ENCODE assay signal across 19 cellular contexts in the genomic region with DNA sequence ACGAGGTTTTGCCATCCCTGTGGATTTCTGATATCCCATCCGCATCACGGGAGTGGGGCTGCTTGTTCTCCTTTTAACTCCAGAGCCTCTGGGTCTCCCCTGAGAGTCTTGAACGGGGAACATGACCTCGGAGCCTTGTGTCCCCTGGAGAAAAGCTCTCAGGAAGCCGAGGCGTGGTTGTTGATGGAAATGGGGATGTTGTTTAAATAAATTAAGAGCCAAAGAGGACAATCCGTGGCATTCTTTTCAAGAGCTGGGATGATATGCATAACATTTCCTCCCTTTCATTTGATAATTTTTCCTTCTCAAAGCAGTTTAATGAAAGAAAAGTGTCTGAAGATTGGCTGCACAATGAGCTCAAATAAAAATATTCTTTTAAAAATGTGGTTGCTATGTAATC. TPM values are rescaled to one million over a fixed set of nuclear protein-coding genes. Genes with fewer than 3 reads are reported as not detected.
"Had no signal": no experiment of that assay in that cellular context is flagged by ENCODE, and none has a peak within 500 bp of the region (broad histone marks: within the 10 kb centered on the region; RNA-seq: fewer than 3 reads in every experiment).

No MANE protein-coding gene starts in this region.

- FAIRE-seq: keratinocyte had no signal

- H3K27me3 Mint-ChIP-seq: activated naive CD4-positive, alpha-beta T cell treated with anti-CD3 and anti-CD28 coated beads, Interleukin-2, amount 10 ng/mL, durations not matched to agents 7 days and 5 days had no signal

- H3K27ac ChIP-seq: cardiac muscle cell, colonic mucosa had no signal

- H3K9me3 ChIP-seq: colonic mucosa, transverse colon had no signal

- H3K4me3 Mint-ChIP-seq: activated naive CD4-positive, alpha-beta T cell treated with anti-CD3 and anti-CD28 coated beads, Interleukin-2, amount 10 ng/mL, durations not matched to agents 7 days and 5 days; nephron had no signal

- DNase-seq: activated CD4-positive, alpha-beta T cell treated with anti-CD3 and anti-CD28 coated beads, Interleukin-2, amount 50 U/mL, for 1 hour; activated naive CD4-positive, alpha-beta T cell treated with anti-CD3 and anti-CD28 coated beads, Interleukin-2, amount 10 ng/mL, durations not matched to agents 7 days and 5 days; colonic mucosa; foreskin melanocyte; mesendoderm; occipital lobe; stimulated activated CD4-positive, alpha-beta T cell treated with anti-CD3 and anti-CD28 coated beads, Interleukin-4, amount 100 ng/mL, for 4 hours; stimulated activated CD8-positive, alpha-beta memory T cell treated with anti-CD3 and anti-CD28 coated beads, Interleukin-4, amount 100 ng/mL, for 48 hours; stimulated activated naive CD4-positive, alpha-beta T cell treated with Interleukin-2 at 50 U/mL for 16 hours; substantia nigra; SW 1271; T-helper 9 cell; transverse colon had no signal

- H3K9me3 Mint-ChIP-seq: activated naive CD4-positive, alpha-beta T cell treated with anti-CD3 and anti-CD28 coated beads, Interleukin-2, amount 10 ng/mL, durations not matched to agents 7 days and 5 days; nephron had no signal

- H3K27me3 ChIP-seq: cardiac muscle cell, colonic mucosa, transverse colon had no signal

- H3K36me3 ChIP-seq: cardiac muscle cell, colonic mucosa, transverse colon had no signal

- H3K4me1 ChIP-seq: colonic mucosa had no signal

- H3K4me3 ChIP-seq: cardiac muscle cell, colonic mucosa, smooth muscle cell, transverse colon had no signal

- ATAC-seq: activated CD4-positive, CD25-positive, alpha-beta regulatory T cell treated with anti-CD3 and anti-CD28 coated beads, Interleukin-2, amount 50 U/mL, for 24 hours had no signal

- H3K27ac Mint-ChIP-seq: activated naive CD4-positive, alpha-beta T cell treated with anti-CD3 and anti-CD28 coated beads, Interleukin-2, amount 10 ng/mL, durations not matched to agents 7 days and 5 days had no signal

- H3K4me2 ChIP-seq: smooth muscle cell had no signal

RNA-seq across cellular contexts. Expression of a gene that starts 14.2 kb away (rescaled TPM):
- total RNA-seq: fibroblast of lung had no signal
- polyA plus RNA-seq: keratinocyte had no signal
